In genomic region chr3:52705688-52706686, GRCh38 we compare ENCODE assay signal across 1 cellular context.
TF ChIP-seq lines count a peak whose summit lies in the region.

GLT8D1 (minus strand) TSS chr3:52705791; CDS start chr3:52700460, 5,331 bp downstream.
SPCS1 (plus strand) TSS chr3:52706106; CDS start chr3:52706247, 141 bp downstream.

TF ChIP-seq in HepG2, 621 proteins besides CTCF, POLR2A, EP300 and RAD21 (continued from another document and continues in another):
- TF ChIP-seq AHDC1 (CRISPR knock-in tag; IDR thresholded peaks at IDR 0.05; ENCODE audit: borderline replicate concordance) (peak; percentile 22; the same call in 1 of the 2 replicates), HNRNPLL (IDR thresholded peaks at IDR 0.05; ENCODE audit: low read depth, low read length, poor library complexity, severe bottlenecking) (peak; percentile 76), KDM4B (CRISPR knock-in tag; IDR thresholded peaks at IDR 0.05) (peak; percentile 44; the same call in 1 of the 2 replicates), ZNF256 (CRISPR knock-in tag; conservative IDR thresholded peaks at IDR 0.05) (peak; percentile 73), FOSL1 (CRISPR knock-in tag; IDR thresholded peaks at IDR 0.05; ENCODE audit: borderline replicate concordance) (peak; percentile 11; the same call in 1 of the 2 replicates), MEIS1 (CRISPR knock-in tag; IDR thresholded peaks at IDR 0.05; ENCODE audit: borderline replicate concordance) (peak; percentile 66; the same call in 1 of the 2 replicates), YY1 (IDR thresholded peaks at IDR 0.05; ENCODE audit: insufficient read depth, insufficient replicate concordance, low read depth, low read length) (peak; percentile 93), ZSCAN22 (CRISPR knock-in tag; IDR thresholded peaks at IDR 0.05) (peak; percentile 92), ZNF577 (CRISPR knock-in tag; IDR thresholded peaks at IDR 0.05; ENCODE audit: borderline replicate concordance, low read depth) (0 out of 2 replicates have a peak, but pooled peaks have one; percentile 8), ZNF33B (CRISPR knock-in tag; IDR thresholded peaks at IDR 0.05) (peak; percentile 55; the same call in 1 of the 2 replicates), TRAFD1 (CRISPR knock-in tag; IDR thresholded peaks at IDR 0.05; ENCODE audit: borderline replicate concordance) (0 out of 2 replicates have a peak, but pooled peaks have one; percentile 77), ZFP37 (CRISPR knock-in tag; IDR thresholded peaks at IDR 0.05; ENCODE audit: borderline replicate concordance) (peak; percentile 50; the same call in 1 of the 2 replicates), ZNF513 (CRISPR knock-in tag; conservative IDR thresholded peaks at IDR 0.05) (0 out of 2 replicates have a peak, but pooled peaks have one; percentile 50), USF2 (IDR thresholded peaks at IDR 0.05; ENCODE audit: low read depth, low read length) (no peak), USF2 (CRISPR knock-in tag; IDR thresholded peaks at IDR 0.05; ENCODE audit: borderline replicate concordance) (no peak; the same call in 1 of the 2 replicates), ZNF605 (CRISPR knock-in tag; IDR thresholded peaks at IDR 0.05) (peak; percentile 85), HOXA5 (CRISPR knock-in tag; IDR thresholded peaks at IDR 0.05) (peak; percentile 72), MED1 (CRISPR knock-in tag; IDR thresholded peaks at IDR 0.05) (peak; percentile 70), ZBTB26 (CRISPR knock-in tag; IDR thresholded peaks at IDR 0.05; ENCODE audit: borderline replicate concordance) (0 out of 2 replicates have a peak, but pooled peaks have one; percentile 18), BRD4 (CRISPR knock-in tag; IDR thresholded peaks at IDR 0.05) (peak; percentile 84; the same call in 1 of the 2 replicates), RBM39 (IDR thresholded peaks at IDR 0.05; ENCODE audit: low read depth, low read length, poor library complexity, severe bottlenecking) (peak; percentile 68), SRSF1 (optimal IDR thresholded peaks at IDR 0.05; ENCODE audit: low read depth, low read length) (no peak), ZNF251 (CRISPR knock-in tag; IDR thresholded peaks at IDR 0.05) (no peak), KLF15 (CRISPR knock-in tag; IDR thresholded peaks at IDR 0.05; ENCODE audit: borderline replicate concordance) (peak; percentile 8; the same call in 1 of the 2 replicates), FLYWCH1 (CRISPR knock-in tag; IDR thresholded peaks at IDR 0.05) (no peak; the same call in 1 of the 2 replicates), SP2 (CRISPR knock-in tag; IDR thresholded peaks at IDR 0.05) (peak; percentile 63), ZKSCAN1 (IDR thresholded peaks at IDR 0.05; ENCODE audit: low read length) (peak; percentile 94), ZNF512B (CRISPR knock-in tag; IDR thresholded peaks at IDR 0.05; ENCODE audit: borderline replicate concordance) (no peak), ZNF142 (CRISPR knock-in tag; IDR thresholded peaks at IDR 0.05) (peak; percentile 88; the same call in 1 of the 2 replicates), RFXANK (CRISPR knock-in tag; IDR thresholded peaks at IDR 0.05) (peak; percentile 25; the same call in 1 of the 2 replicates), ZBTB1 (CRISPR knock-in tag; IDR thresholded peaks at IDR 0.05; ENCODE audit: borderline replicate concordance) (no peak; the same call in 1 of the 2 replicates), KLF13 (CRISPR knock-in tag; IDR thresholded peaks at IDR 0.05) (0 out of 2 replicates have a peak, but pooled peaks have one; percentile 90), ZNF138 (CRISPR knock-in tag; IDR thresholded peaks at IDR 0.05; ENCODE audit: low read depth) (peak; percentile 87), ZEB1 (IDR thresholded peaks at IDR 0.05; ENCODE audit: insufficient replicate concordance, low read depth) (no peak), MED13 (CRISPR knock-in tag; IDR thresholded peaks at IDR 0.05) (peak; percentile 44; the same call in 1 of the 2 replicates), ZNF724P (CRISPR knock-in tag; IDR thresholded peaks at IDR 0.05; ENCODE audit: borderline replicate concordance) (0 out of 2 replicates have a peak, but pooled peaks have one; percentile 54), ZNF772 (CRISPR knock-in tag; IDR thresholded peaks at IDR 0.05) (peak; percentile 94)
